8 cellular contexts compared by ENCODE assay signal in genomic region chr1:143803904-143804539, GRCh38.
A peak's percentile ranks its signal among the peaks of the same experiment; 100 is the strongest.
DNase-seq lines count a peak whose midpoint lies in the region; ATAC-seq, FAIRE-seq and TF ChIP-seq lines count a peak whose summit lies in the region.
"Not testable (repeated sequence)": the region's sequence is repeated elsewhere in the genome, so short reads cannot be mapped to it uniquely, and the experiment has no call there.

No MANE protein-coding gene starts in this region.

- CTCF ChIA-PET in A549 (lab: Yijun Ruan, JAX): not testable (repeated sequence)

- not testable (repeated sequence) for H3K27me3 ChIP-seq in skeletal muscle satellite cell (ENCODE audit: control insufficient read depth, insufficient read depth, low read length)

- H3K27ac ChIP-seq in A549: peak overlapping the region in 1 of 2 experiments; percentile 64; a peak in 2 of 6 replicates

- 1% methylated on average over 18 of the region's 29 CpGs for WGBS in A549 (ENCODE audit: missing lambda C conversion rate)

- not testable (repeated sequence) for TF ChIP-seq POLR2A in A549 (IDR thresholded peaks at IDR 0.05; ENCODE audit: low read length)

- not testable (repeated sequence) for H3K4me1 ChIP-seq in A549; skeletal muscle satellite cell (ENCODE audit: control insufficient read depth, insufficient read depth, low read length)

- not testable (repeated sequence) for TF ChIP-seq RAD21 in A549 (conservative IDR thresholded peaks at IDR 0.05 in 1 of 2, IDR thresholded peaks at IDR 0.05 in 1 of 2)

- H3K4me2 ChIP-seq in A549 (peak overlapping the region; percentile 80), skeletal muscle satellite cell (ENCODE audit: low read length) (peak overlapping the region; percentile 96)

- H3K9ac ChIP-seq in skeletal muscle satellite cell (ENCODE audit: low read depth, low read length): not testable (repeated sequence)

- not testable (repeated sequence) for FAIRE-seq in A549 (lab: Jason Lieb, UNC)
- peak; percentile 60 for FAIRE-seq in TTC549 (lab: Jason Lieb, UNC)

- H3K4me3 ChIP-seq in A549 (peak overlapping the region; percentile 60), foreskin fibroblast (ENCODE audit: low read depth in 1 of 2, low read length in 2 of 2) (peak overlapping the region; percentile 52 to 64), skeletal muscle satellite cell (ENCODE audit: low read length) (peak overlapping the region; percentile 76)

- peak in 1 of 2 experiments; percentile 57 for DNase-seq in A549 (ENCODE audit: low read depth in 1 of 2, low spot score in 1 of 2)
- peak; percentile 24 for DNase-seq in amniotic epithelial cell (ENCODE audit: low read depth)
- peak in 1 of 2 donors; percentile 23 for DNase-seq in foreskin fibroblast
- peak; percentile 42 to 62 for DNase-seq in lung microvascular endothelial cell (ENCODE audit: low read depth in 2 of 2)

- POLR2A ChIA-PET in A549 (lab: Yijun Ruan, JAX): not testable (repeated sequence)

- ATAC-seq in A549 (peak; percentile 14 to 68; a peak in 4 of 6 replicates), GM18517 (IDR thresholded peaks at IDR 0.05; ENCODE audit: unreplicated experiment) (peak; percentile 72), HG03565 (IDR thresholded peaks at IDR 0.05; ENCODE audit: unreplicated experiment) (peak; percentile 57)

- TF ChIP-seq EP300 in A549 (IDR thresholded peaks at IDR 0.05): not testable (repeated sequence)

- not testable (repeated sequence) for H3K36me3 ChIP-seq in skeletal muscle satellite cell (ENCODE audit: insufficient read depth, low read length)

- H3K9me3 ChIP-seq in A549; skeletal muscle satellite cell (replicated peaks; ENCODE audit: low read length): not testable (repeated sequence)

- TF ChIP-seq CTCF in A549 (IDR thresholded peaks at IDR 0.05); foreskin fibroblast (IDR thresholded peaks at IDR 0.05; ENCODE audit: low read depth, low read length): not testable (repeated sequence)

TF ChIP-seq in A549, 52 proteins besides CTCF, POLR2A, EP300 and RAD21:
- TF ChIP-seq SREBF2 (IDR thresholded peaks at IDR 0.05): peak; percentile 60
